9 cellular contexts compared by ENCODE assay signal in genomic region chr1:71047635-71048607, GRCh38. TPM values are rescaled to one million over a fixed set of nuclear protein-coding genes. Genes with fewer than 3 reads are reported as not detected.
DNase-seq lines count a peak whose midpoint lies in the region; ATAC-seq and TF ChIP-seq lines count a peak whose summit lies in the region.
"Had no signal": no experiment of that assay in that cellular context is flagged by ENCODE, and none has a peak within 500 bp of the region (broad histone marks: within the 10 kb centered on the region; RNA-seq: fewer than 3 reads in every experiment).

TSS of gene PTGER3 (minus strand) at chr1:71047816. CDS start at chr1:71047577, 239 bp downstream.

- H3K9me3 Mint-ChIP-seq in activated CD4-positive, alpha-beta T cell treated with anti-CD3 and anti-CD28 coated beads for 36 hours (ENCODE audit: low read depth), result no peaks in the 10 kb centered on the region
- H3K9me3 Mint-ChIP-seq in activated CD4-positive, alpha-beta T cell treated with anti-CD3 and anti-CD28 coated beads, Interleukin-2, amount 10 ng/mL, durations not matched to agents 7 days and 5 days, result no peaks in the 10 kb centered on the region

- peaks cover 19% of the 10 kb centered on the region for H3K4me1 Mint-ChIP-seq in activated CD4-positive, alpha-beta T cell treated with anti-CD3 and anti-CD28 coated beads for 36 hours
- peaks cover 17% of the 10 kb centered on the region for H3K4me1 Mint-ChIP-seq in activated CD4-positive, alpha-beta T cell treated with anti-CD3 and anti-CD28 coated beads, Interleukin-2, amount 10 ng/mL, durations not matched to agents 7 days and 5 days

- intact Hi-C loops in activated CD4-positive, alpha-beta T cell treated with anti-CD3 and anti-CD28 coated beads for 36 hours (cut with DNase I, micrococcal nuclease), result loop anchor here in 1 of 2 experiments (5.0 kb wide), 1 partner anchor 916 kb away; no protein-coding TSS in a partner anchor
- intact Hi-C loops in stomach (cut with DNase I; ENCODE audit: low total_unique reads), result loop anchor here (10.0 kb wide), 1 partner anchor 363 kb away; no protein-coding TSS in a partner anchor

- no peak for TF ChIP-seq EP300 in stomach (IDR thresholded peaks at IDR 0.05)

- CTCF ChIA-PET in activated CD4-positive, alpha-beta T cell treated with anti-CD3 and anti-CD28 coated beads for 36 hours (lab: Charles Lee), result interaction anchor here (0.7 to 2.8 kb wide), 4 partner anchors 16 to 520 kb away, joined by 3 to 10 read pairs (median 6); no protein-coding TSS in a partner anchor
- CTCF ChIA-PET in activated CD4-positive, alpha-beta T cell treated with anti-CD3 and anti-CD28 coated beads, Interleukin-2, amount 10 ng/mL, durations not matched to agents 7 days and 5 days (lab: Charles Lee), result interaction anchor here (1.4 kb wide), 1 partner anchor 362 kb away, joined by 3 read pairs; no protein-coding TSS in a partner anchor

- POLR2A ChIA-PET in activated CD4-positive, alpha-beta T cell treated with anti-CD3 and anti-CD28 coated beads for 36 hours (lab: Charles Lee), result no interaction called here
- POLR2A ChIA-PET in activated CD4-positive, alpha-beta T cell treated with anti-CD3 and anti-CD28 coated beads, Interleukin-2, amount 10 ng/mL, durations not matched to agents 7 days and 5 days (lab: Charles Lee), result no interaction called here

- peak within 1 kb of the TSS; percentile 60 for H3K4me3 ChIP-seq in effector memory CD4-positive, alpha-beta T cell (ENCODE audit: insufficient read depth, low read depth, low read length, poor library complexity, severe bottlenecking)
- peak within 1 kb of the TSS; percentile 53 to 64 (median 62) for H3K4me3 ChIP-seq in stomach

- DNase-seq in activated CD4-positive, alpha-beta T cell treated with anti-CD3 and anti-CD28 coated beads for 36 hours, result peak; percentile 58
- no peak for DNase-seq in activated CD4-positive, alpha-beta T cell treated with anti-CD3 and anti-CD28 coated beads for 1 hour
- DNase-seq in M059J (ENCODE audit: low read depth), result peak; percentile 65
- DNase-seq in activated CD4-positive, alpha-beta T cell treated with anti-CD3 and anti-CD28 coated beads, Interleukin-2, amount 10 ng/mL, durations not matched to agents 7 days and 5 days, result peak; percentile 39
- peak in 2 of 3 donors; percentile 20 to 32 for DNase-seq in effector memory CD4-positive, alpha-beta T cell
- peak; percentile 66 for DNase-seq in mucosa of gallbladder (ENCODE audit: low spot score)
- DNase-seq in stomach, result peak; percentile 88
- no peak for DNase-seq in medulla oblongata (ENCODE audit: extremely low spot score)

- peaks cover 26% of the 10 kb centered on the region for H3K27me3 ChIP-seq in effector memory CD4-positive, alpha-beta T cell (replicated peaks; ENCODE audit: control insufficient read depth, insufficient read depth, low read length, poor library complexity, severe bottlenecking)
- H3K27me3 ChIP-seq in stomach, result peaks cover 0 to 42% (median 22%) of the 10 kb centered on the region in 3 donors

- H3K27me3 Mint-ChIP-seq in activated CD4-positive, alpha-beta T cell treated with anti-CD3 and anti-CD28 coated beads for 36 hours, result peaks cover 33% of the 10 kb centered on the region
- H3K27me3 Mint-ChIP-seq in activated CD4-positive, alpha-beta T cell treated with anti-CD3 and anti-CD28 coated beads, Interleukin-2, amount 10 ng/mL, durations not matched to agents 7 days and 5 days, result peaks cover 53% of the 10 kb centered on the region

- no peak within 1 kb of the TSS for H3K27ac ChIP-seq in effector memory CD4-positive, alpha-beta T cell (ENCODE audit: insufficient read depth, low read length, poor library complexity, severe bottlenecking)
- H3K27ac ChIP-seq in stomach, result peak within 1 kb of the TSS; percentile 38 to 76 (median 70)
- H3K27ac ChIP-seq: epithelial cell of prostate had no signal

- H3K9me3 ChIP-seq in effector memory CD4-positive, alpha-beta T cell (ENCODE audit: control insufficient read depth, low read length), result no peaks in the 10 kb centered on the region
- no peaks in the 10 kb centered on the region for H3K9me3 ChIP-seq in stomach

- no peak for TF ChIP-seq POLR2A in stomach (IDR thresholded peaks at IDR 0.05)

- peaks cover 16% of the 10 kb centered on the region for H3K4me1 ChIP-seq in effector memory CD4-positive, alpha-beta T cell (ENCODE audit: control insufficient read depth, insufficient read depth, low read length, poor library complexity, severe bottlenecking)
- peaks cover 8 to 37% (median 28%) of the 10 kb centered on the region in 4 donors for H3K4me1 ChIP-seq in stomach

- ATAC-seq in activated CD4-positive, alpha-beta T cell treated with anti-CD3 and anti-CD28 coated beads for 36 hours, result peak; percentile 42

- peak within 1 kb of the TSS; percentile 66 for H3K4me3 Mint-ChIP-seq in activated CD4-positive, alpha-beta T cell treated with anti-CD3 and anti-CD28 coated beads for 36 hours
- H3K4me3 Mint-ChIP-seq in activated CD4-positive, alpha-beta T cell treated with anti-CD3 and anti-CD28 coated beads, Interleukin-2, amount 10 ng/mL, durations not matched to agents 7 days and 5 days, result peak within 1 kb of the TSS; percentile 70

- H3K36me3 Mint-ChIP-seq in activated CD4-positive, alpha-beta T cell treated with anti-CD3 and anti-CD28 coated beads for 36 hours (ENCODE audit: low read depth), result no peaks in the 10 kb centered on the region
- no peaks in the 10 kb centered on the region for H3K36me3 Mint-ChIP-seq in activated CD4-positive, alpha-beta T cell treated with anti-CD3 and anti-CD28 coated beads, Interleukin-2, amount 10 ng/mL, durations not matched to agents 7 days and 5 days (ENCODE audit: low read depth)

- TF ChIP-seq CTCF in stomach (IDR thresholded peaks at IDR 0.05), result no peak

- no peak within 1 kb of the TSS for H3K27ac Mint-ChIP-seq in activated CD4-positive, alpha-beta T cell treated with anti-CD3 and anti-CD28 coated beads for 36 hours
- H3K27ac Mint-ChIP-seq in activated CD4-positive, alpha-beta T cell treated with anti-CD3 and anti-CD28 coated beads, Interleukin-2, amount 10 ng/mL, durations not matched to agents 7 days and 5 days, result no peak within 1 kb of the TSS

- H3K36me3 ChIP-seq in effector memory CD4-positive, alpha-beta T cell (ENCODE audit: control insufficient read depth, insufficient read depth, low read length), result no peaks in the 10 kb centered on the region
- H3K36me3 ChIP-seq in stomach, result no peaks in the 10 kb centered on the region

- WGBS in stomach, 5 donors, result 5 to 19% (median 6%) methylated on average over 20 to 56 of the region's 56 CpGs

RNA-seq across cellular contexts. Expression of gene PTGER3, which starts in this region (rescaled TPM):
- total RNA-seq in activated CD4-positive, alpha-beta T cell treated with anti-CD3 and anti-CD28 coated beads for 36 hours, result not detected
- 8.2 and 8.4 TPM in 2 replicates for total RNA-seq in M059J (2014; rRNA removed; shearing (Covaris generic))
- under 1 TPM; 0.12 to 0.15 TPM for total RNA-seq in activated CD4-positive, alpha-beta T cell treated with anti-CD3 and anti-CD28 coated beads, Interleukin-2, amount 10 ng/mL, durations not matched to agents 7 days and 5 days
- 28.4 TPM for total RNA-seq in mucosa of gallbladder
- 10 to 100 TPM in 4 of 5 donors, 1 to 10 TPM in 1; 2.3 to 44.3 (median 22.7) TPM for total RNA-seq in stomach
- polyA plus RNA-seq in stomach, result 10 to 100 TPM in 2 of 3 donors, 1 to 10 TPM in 1; 3.3 to 15.9 (median 14.5) TPM

Comparison
In these comparisons a context has a peak if more than half of its experiments do, and no peak if none do; other contexts are left out.
1. Peak in DNase-seq and ATAC-seq in activated CD4-positive, alpha-beta T cell treated with anti-CD3 and anti-CD28 coated beads for 36 hours; RNA of the gene not detected or under 1 TPM.
2. Peak in DNase-seq in activated CD4-positive, alpha-beta T cell treated with anti-CD3 and anti-CD28 coated beads, Interleukin-2, amount 10 ng/mL, durations not matched to agents 7 days and 5 days; RNA of the gene not detected or under 1 TPM.
3. DNase-seq: peak in M059J (single experiment), effector memory CD4-positive, alpha-beta T cell (2 of 3), mucosa of gallbladder (single experiment) and stomach (single experiment); none in activated CD4-positive, alpha-beta T cell treated with anti-CD3 and anti-CD28 coated beads for 1 hour (single experiment) and medulla oblongata (single experiment).